Comparison of ENCODE assay signal across 11 cellular contexts in the genomic region with DNA sequence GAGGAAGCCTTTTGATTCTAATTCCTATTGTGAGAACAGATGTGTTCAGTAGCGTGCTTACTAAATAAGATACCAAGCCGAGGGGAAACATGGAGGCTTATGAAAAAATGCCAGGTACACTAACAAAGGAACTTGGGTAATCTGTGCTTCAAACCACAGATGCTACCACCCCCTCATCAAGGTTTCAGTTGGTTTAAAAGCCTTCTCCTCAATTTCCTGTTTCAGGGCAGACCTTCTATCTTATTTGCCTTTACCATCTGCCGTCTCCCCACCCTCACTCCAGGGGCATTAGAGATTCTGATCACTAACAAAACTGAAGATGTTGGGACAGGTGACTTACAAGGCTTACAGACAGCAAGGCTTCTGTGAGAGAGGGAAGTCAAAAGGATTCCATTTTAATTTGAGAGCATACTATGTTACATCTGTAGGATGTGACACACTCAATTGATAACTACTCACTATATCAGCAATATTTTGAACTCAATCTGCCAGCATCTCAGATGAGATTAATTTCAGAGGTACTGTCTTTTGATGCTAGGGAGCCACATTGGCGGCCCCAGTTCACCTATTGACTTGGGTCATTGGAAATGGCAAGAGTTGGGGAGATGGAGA.
DNase-seq lines count a peak whose midpoint lies in the region; ATAC-seq lines count a peak whose summit lies in the region.
"Had no signal": no experiment of that assay in that cellular context is flagged by ENCODE, and none has a peak within 500 bp of the region (broad histone marks: within the 10 kb centered on the region; RNA-seq: fewer than 3 reads in every experiment).

No MANE protein-coding gene starts in this region.

- H3K4me3 Mint-ChIP-seq in stimulated activated naive B cell treated with anti-CD40 and anti-IgM and Interleukin-4, amounts not matched to agents 10 μg/mL and 1 μg/mL and 100 μg/mL, for 72 hours: peak overlapping the region in 1 of 2 donors; percentile 32
- H3K4me3 Mint-ChIP-seq: neural crest cell had no signal

- H3K18ac ChIP-seq in mesendoderm (ENCODE audit: low read length): no peak overlapping the region
- H3K18ac ChIP-seq in mesenchymal stem cell (ENCODE audit: low read depth in 1 of 2, low read length in 2 of 2): no peak overlapping the region

- no peak overlapping the region for H2AFZ ChIP-seq in mesenchymal stem cell (ENCODE audit: low read depth, low read length)
- H2AFZ ChIP-seq: GM23248 had no signal

- no peak overlapping the region for H2BK120ac ChIP-seq in mesendoderm (ENCODE audit: low read depth, low read length)
- no peak overlapping the region for H2BK120ac ChIP-seq in mesenchymal stem cell (ENCODE audit: low read depth, low read length)

- H3K27ac Mint-ChIP-seq in stimulated activated naive B cell treated with anti-CD40 and anti-IgM and Interleukin-4, amounts not matched to agents 10 μg/mL and 1 μg/mL and 100 μg/mL, for 72 hours: no peak overlapping the region

- H3K4me1 Mint-ChIP-seq in stimulated activated naive B cell treated with anti-CD40 and anti-IgM and Interleukin-4, amounts not matched to agents 10 μg/mL and 1 μg/mL and 100 μg/mL, for 72 hours: peaks cover 21 to 32% of the 10 kb centered on the region in 2 donors
- H3K4me1 Mint-ChIP-seq: neural crest cell had no signal

- H3K4me2 ChIP-seq in mesendoderm (ENCODE audit: low read length) (no peak overlapping the region), mesenchymal stem cell (ENCODE audit: low read length, poor library complexity, severe bottlenecking) (no peak overlapping the region)

- H3K4me1 ChIP-seq in mesendoderm (ENCODE audit: control insufficient read depth, low read depth, low read length) (no peaks in the 10 kb centered on the region), mesenchymal stem cell (ENCODE audit: control insufficient read depth, insufficient read depth, low read depth, low read length) (no peaks in the 10 kb centered on the region)

- H2BK15ac ChIP-seq in mesendoderm (replicated peaks; ENCODE audit: low read depth): no peak overlapping the region
- H2BK15ac ChIP-seq in mesenchymal stem cell (ENCODE audit: low read depth, poor library complexity, severe bottlenecking): no peak overlapping the region

- ATAC-seq in HG02759 (IDR thresholded peaks at IDR 0.05; ENCODE audit: unreplicated experiment): peak; percentile 87
- ATAC-seq in stimulated activated naive B cell treated with anti-CD40 and anti-IgM and Interleukin-4, amounts not matched to agents 10 μg/mL and 1 μg/mL and 100 μg/mL, for 72 hours (replicated peaks): peak; percentile 89 to 92

- no peak overlapping the region for H3K4ac ChIP-seq in mesendoderm (ENCODE audit: low read depth, low read length)
- H3K4ac ChIP-seq in mesenchymal stem cell (ENCODE audit: low read depth in 1 of 2, low read length in 2 of 2): no peak overlapping the region

- H3K9me3 ChIP-seq in mesenchymal stem cell (ENCODE audit: control insufficient read depth, low read length): peaks cover 6% of the 10 kb centered on the region

- no peaks in the 10 kb centered on the region for H3K79me1 ChIP-seq in mesendoderm (ENCODE audit: low read length)
- no peaks in the 10 kb centered on the region for H3K79me1 ChIP-seq in mesenchymal stem cell (replicated peaks; ENCODE audit: low read length, poor library complexity, severe bottlenecking)

- H3K4me3 ChIP-seq in mesendoderm (ENCODE audit: low read length): no peak overlapping the region
- no peak overlapping the region for H3K4me3 ChIP-seq in mesenchymal stem cell (ENCODE audit: insufficient read depth in 1 of 2, low read depth in 1 of 2, low read length in 2 of 2)
- H3K4me3 ChIP-seq: GM23248 had no signal

- no peak overlapping the region for H4K91ac ChIP-seq in mesenchymal stem cell (ENCODE audit: low read length)

- no peak overlapping the region for H4K8ac ChIP-seq in mesendoderm (ENCODE audit: low read depth, low read length)
- H4K8ac ChIP-seq in mesenchymal stem cell (ENCODE audit: low read length): no peak overlapping the region

- H3K27ac ChIP-seq in mesendoderm (ENCODE audit: low read depth, low read length): no peak overlapping the region
- no peak overlapping the region for H3K27ac ChIP-seq in mesenchymal stem cell (ENCODE audit: low read length, poor library complexity, severe bottlenecking)
- H3K27ac ChIP-seq: GM23248 had no signal

- H4K5ac ChIP-seq in mesendoderm (ENCODE audit: low read length): no peak overlapping the region

- H3K36me3 ChIP-seq in mesendoderm (ENCODE audit: control insufficient read depth, insufficient read depth, low read length) (no peaks in the 10 kb centered on the region), mesenchymal stem cell (ENCODE audit: control insufficient read depth in 1 of 2, insufficient read depth in 2 of 2, low read depth in 1 of 2, low read length in 2 of 2) (no peaks in the 10 kb centered on the region)

- no CpG with 5 or more reads among the region's 4 CpGs for WGBS in mesendoderm (ENCODE audit: extremely low coverage, insufficient coverage, low lambda C conversion rate)
- 87% methylated on average over 3 of the region's 4 CpGs for WGBS in mesenchymal stem cell

- H2BK5ac ChIP-seq in mesendoderm (ENCODE audit: low read length): no peak overlapping the region
- H2BK5ac ChIP-seq in mesenchymal stem cell (ENCODE audit: low read depth, low read length, poor library complexity, severe bottlenecking): no peak overlapping the region

- no peaks in the 10 kb centered on the region for H3K27me3 Mint-ChIP-seq in stimulated activated naive B cell treated with anti-CD40 and anti-IgM and Interleukin-4, amounts not matched to agents 10 μg/mL and 1 μg/mL and 100 μg/mL, for 72 hours

- peaks cover 0 to under 1% of the 10 kb centered on the region in 2 donors for H3K9me3 Mint-ChIP-seq in stimulated activated naive B cell treated with anti-CD40 and anti-IgM and Interleukin-4, amounts not matched to agents 10 μg/mL and 1 μg/mL and 100 μg/mL, for 72 hours

- no peak overlapping the region for H3K23ac ChIP-seq in mesendoderm (ENCODE audit: low read length)
- no peak overlapping the region for H3K23ac ChIP-seq in mesenchymal stem cell (ENCODE audit: low read length in 2 of 2)

- H3K9ac ChIP-seq in mesendoderm (ENCODE audit: low read length): no peak overlapping the region
- H3K9ac ChIP-seq in mesenchymal stem cell (ENCODE audit: low read length): no peak overlapping the region
- H3K9ac ChIP-seq: GM23248 had no signal

- H3K14ac ChIP-seq in mesenchymal stem cell (ENCODE audit: low read length in 2 of 2): no peak overlapping the region

- H2BK12ac ChIP-seq in mesenchymal stem cell (ENCODE audit: low read length in 2 of 2): no peak overlapping the region

- no peak overlapping the region for H3K56ac ChIP-seq in mesendoderm (ENCODE audit: low read length)

- peak; percentile 17 for DNase-seq in activated T-cell treated with anti-CD3 and anti-CD28 coated beads for 48 hours (ENCODE audit: low read depth)
- no peak for DNase-seq in activated T-cell treated with anti-CD3 and anti-CD28 coated beads for 4 hours
- peak; percentile 90 for DNase-seq in NCI-H2171 treated with DMSO at 0.1 percent for 48 hours (lab: John Stamatoyannopoulos, UW)
- DNase-seq in stimulated activated naive B cell treated with anti-CD40 and anti-IgM and Interleukin-4, amounts not matched to agents 10 μg/mL and 1 μg/mL and 100 μg/mL, for 72 hours: no peak
- no peak for DNase-seq in mesendoderm
- no peak for DNase-seq in HT-29 (ENCODE audit: low spot score)
- DNase-seq in mesenchymal stem cell: no peak
- DNase-seq: activated effector memory CD4-positive, alpha-beta T cell treated with anti-CD3 and anti-CD28 coated beads, Interleukin-2, amount 50 U/mL, for 16 hours; GM23248 had no signal

- H3K79me2 ChIP-seq in mesendoderm (ENCODE audit: control insufficient read depth, insufficient read depth, low read length): no peaks in the 10 kb centered on the region

- H3K36me3 Mint-ChIP-seq in stimulated activated naive B cell treated with anti-CD40 and anti-IgM and Interleukin-4, amounts not matched to agents 10 μg/mL and 1 μg/mL and 100 μg/mL, for 72 hours: peaks cover 0 to 1% of the 10 kb centered on the region in 2 donors

- H3K27me3 ChIP-seq in mesendoderm (ENCODE audit: insufficient read depth, low read length, poor library complexity) (no peaks in the 10 kb centered on the region), mesenchymal stem cell (ENCODE audit: control insufficient read depth in 1 of 2, insufficient read depth in 1 of 2, low read length in 2 of 2) (peaks cover 0 to 4% of the 10 kb centered on the region in 2 experiments)

- H2AK5ac ChIP-seq in mesendoderm (ENCODE audit: low read length) (no peak overlapping the region), mesenchymal stem cell (ENCODE audit: low read length, severe bottlenecking) (no peak overlapping the region)

Comparison
In these comparisons a context has a peak if more than half of its experiments do, and no peak if none do; other contexts are left out.
1. DNase-seq: peak in activated T-cell treated with anti-CD3 and anti-CD28 coated beads for 48 hours (single experiment) and NCI-H2171 treated with DMSO at 0.1 percent for 48 hours (single experiment); none in activated T-cell treated with anti-CD3 and anti-CD28 coated beads for 4 hours (single experiment), stimulated activated naive B cell treated with anti-CD40 and anti-IgM and Interleukin-4, amounts not matched to agents 10 μg/mL and 1 μg/mL and 100 μg/mL, for 72 hours (single experiment), mesendoderm (single experiment), HT-29 (single experiment) and mesenchymal stem cell (single experiment).